8 cellular contexts compared by ENCODE assay signal in the genomic region with DNA sequence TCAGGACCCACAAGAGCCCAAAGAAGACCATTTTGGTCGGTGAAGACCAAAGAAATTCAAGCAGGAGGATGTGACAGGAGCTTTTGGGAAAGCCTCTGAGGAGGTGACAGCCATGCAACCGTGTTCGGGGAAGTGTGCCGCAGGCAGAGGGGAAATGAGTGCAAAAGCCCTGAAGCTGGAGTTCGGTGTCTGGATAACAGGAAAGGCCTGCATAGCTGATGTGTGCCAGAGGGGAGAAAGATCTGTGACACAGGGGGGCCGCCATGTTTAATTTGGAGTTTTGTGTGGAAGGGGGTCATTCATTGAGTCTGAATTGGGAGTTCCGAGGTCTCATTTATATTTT. TPM values are rescaled to one million over a fixed set of nuclear protein-coding genes. Genes with fewer than 3 reads are reported as not detected.
A peak's percentile ranks its signal among the peaks of the same experiment; 100 is the strongest.
DNase-seq lines count a peak whose midpoint lies in the region; ATAC-seq, FAIRE-seq and TF ChIP-seq lines count a peak whose summit lies in the region.

No MANE protein-coding gene starts in this region.

- H3K4me3 ChIP-seq in GM12878 (peak overlapping the region; percentile 99), stomach (peak overlapping the region; percentile 59 to 92 (median 70))

- H3K27ac ChIP-seq in KOPT-K1 (ENCODE audit: low read depth, low read length, poor library complexity, severe bottlenecking) (peak overlapping the region; percentile 92), GM12878 (ENCODE audit: control insufficient read depth, insufficient read depth) (peak overlapping the region; percentile 95), stomach (peak overlapping the region; percentile 97 to 100 (median 99))

- TF ChIP-seq POLR2A in GM12878 (IDR thresholded peaks at IDR 0.05; ENCODE audit: low read depth, low read length), result no peak
- no peak for TF ChIP-seq POLR2A in stomach (IDR thresholded peaks at IDR 0.05)
- no peak for TF ChIP-seq POLR2A in GM18505 (IDR thresholded peaks at IDR 0.05; ENCODE audit: borderline replicate concordance, extremely low read depth, insufficient read depth, insufficient read length)

- peak overlapping the region; percentile 97 for H3K9ac ChIP-seq in GM12878 (ENCODE audit: control insufficient read depth, insufficient read depth, low read length)

- DNase-seq in EH (ENCODE audit: low read depth), result peak; percentile 45
- DNase-seq in GM12878 (ENCODE audit: low read depth, low spot score), result no peak
- peak; percentile 39 for DNase-seq in kidney tubule cell (ENCODE audit: low spot score)
- DNase-seq in stomach, result no peak
- no peak for DNase-seq in NCI-H1436 (lab: John Stamatoyannopoulos, UW)

- H3K27me3 ChIP-seq in GM12878 (replicated peaks in 1 of 2; ENCODE audit: control insufficient read depth in 2 of 2, insufficient read depth in 2 of 2, low read length in 1 of 2) (no peaks in the 10 kb centered on the region), stomach (no peaks in the 10 kb centered on the region)

- SMC1A ChIA-PET in GM12878 (lab: Charles Lee; ENCODE audit: uncharacterized antibody, unreplicated experiment), result interaction anchor here (0.8 to 11.9 kb wide), 22 partner anchors 8 to 216 kb away, joined by 3 to 184 read pairs (median 5); a partner anchor contains a TSS

- WGBS in GM12878 (ENCODE audit: insufficient coverage, insufficient replicate concordance, low lambda C conversion rate, missing lambda C conversion rate), result 4% methylated on average over 7 of the region's 7 CpGs
- WGBS in stomach, 5 donors, result 3 to 5% (median 4%) methylated on average over 7 of the region's 7 CpGs

- no peak for TF ChIP-seq CTCF in GM12878 (IDR thresholded peaks at IDR 0.05 in 2 of 3, conservative IDR thresholded peaks at IDR 0.05 in 1 of 3; ENCODE audit: control insufficient read depth in 2 of 3, extremely low read depth in 1 of 3, insufficient read depth in 1 of 3, low read depth in 3 of 3, low read length in 3 of 3)
- TF ChIP-seq CTCF in stomach (IDR thresholded peaks at IDR 0.05), result no peak

- intact Hi-C loops in GM12878 (cut with micrococcal nuclease; ENCODE audit: unreplicated experiment), result loop anchor here (2.0 kb wide), 2 partner anchors 15 to 55 kb away; a partner anchor contains a TSS
- intact Hi-C loops in stomach (cut with DNase I; ENCODE audit: low total_unique reads), result loop anchor here (10.0 kb wide), 1 partner anchor 53 kb away; a partner anchor contains a TSS

- H3K9me3 ChIP-seq in KOPT-K1 (ENCODE audit: insufficient read depth, low read length, poor library complexity, severe bottlenecking), result no peaks in the 10 kb centered on the region
- no peaks in the 10 kb centered on the region for H3K9me3 ChIP-seq in GM12878 (replicated peaks; ENCODE audit: control insufficient read depth, insufficient read depth, low read length)
- no peaks in the 10 kb centered on the region for H3K9me3 ChIP-seq in stomach

- RAD21 ChIA-PET in GM12878 (lab: Charles Lee; ENCODE audit: unreplicated experiment), result interaction anchor here (1.0 to 10.7 kb wide), 22 partner anchors 14 to 266 kb away, joined by 3 to 174 read pairs (median 6); a partner anchor contains a TSS

- TF ChIP-seq RAD21 in GM12878 (IDR thresholded peaks at IDR 0.05; ENCODE audit: insufficient read depth, low read depth, low read length), result no peak

- BruUV-seq in GM12878 (replicated peaks; lab: Mats Ljungman, UMichigan), result no TSS peak

- H3K4me2 ChIP-seq in GM12878 (ENCODE audit: control insufficient read depth, insufficient read depth), result peak overlapping the region; percentile 93

- H2AFZ ChIP-seq in GM12878 (ENCODE audit: control insufficient read depth, low read depth, low read length), result peak overlapping the region; percentile 68

- POLR2A ChIA-PET in GM12878 (lab: Charles Lee), result interaction anchor here (0.6 to 12.7 kb wide), 18 partner anchors 12 to 217 kb away, joined by 3 to 410 read pairs (median 6); a partner anchor contains a TSS

- no peak for FAIRE-seq in GM12878 (lab: Jason Lieb, UNC)

- no peaks in the 10 kb centered on the region for H4K20me1 ChIP-seq in GM12878 (ENCODE audit: control insufficient read depth, insufficient read depth)

- H3K36me3 ChIP-seq in KOPT-K1 (ENCODE audit: insufficient read depth, low read length), result peaks cover 25% of the 10 kb centered on the region
- no peaks in the 10 kb centered on the region; a peak in 1 of 4 replicates for H3K36me3 ChIP-seq in GM12878 (ENCODE audit: control insufficient read depth in 2 of 2, insufficient read depth in 2 of 2, low read length in 1 of 2)
- peaks cover 0 to 8% (median 4%) of the 10 kb centered on the region in 4 donors for H3K36me3 ChIP-seq in stomach

- in situ Hi-C loops in GM12878 (cut with MboI), result no loop called here

- TF ChIP-seq EP300 in GM12878 (IDR thresholded peaks at IDR 0.05; ENCODE audit: borderline replicate concordance in 1 of 2, control insufficient read depth in 1 of 2, low read depth in 2 of 2, low read length in 2 of 2) (no peak), stomach (IDR thresholded peaks at IDR 0.05) (no peak)

- CTCF ChIA-PET in GM12878 (lab: Yijun Ruan, JAX), result interaction anchor here (0.5 to 7.9 kb wide), 26 partner anchors 12 to 402 kb away, joined by 3 to 62 read pairs (median 4); a partner anchor contains a TSS

- H3K4me1 ChIP-seq in GM12878 (ENCODE audit: control insufficient read depth, insufficient read depth, low read length), result peaks cover 25% of the 10 kb centered on the region
- peaks cover 45 to 64% (median 57%) of the 10 kb centered on the region in 4 donors for H3K4me1 ChIP-seq in stomach

- H3K79me2 ChIP-seq in GM12878 (ENCODE audit: control insufficient read depth, insufficient read depth, low read length), result peaks cover 72% of the 10 kb centered on the region

- ATAC-seq in GM12878 (peak; percentile 3), GM18505 (IDR thresholded peaks at IDR 0.05; ENCODE audit: unreplicated experiment) (no peak), HG02571 (IDR thresholded peaks at IDR 0.05; ENCODE audit: unreplicated experiment) (no peak)

TF ChIP-seq in GM12878, 131 proteins besides CTCF, POLR2A, EP300 and RAD21 (continues in another document):
- no peak for TF ChIP-seq IRF4 (IDR thresholded peaks at IDR 0.05; ENCODE audit: low read depth, low read length)

RNA-seq across cellular contexts. Expression of a gene that starts 0.9 kb away (rescaled TPM):
- total RNA-seq in GM12878 (2013; cell fraction: nucleolus; rRNA removed), result 438 and 443 TPM in 2 replicates
- total RNA-seq in GM12878 (2014; rRNA removed), result 53.8 and 61.9 TPM in 2 replicates
- total RNA-seq in GM12878 (2014; rRNA removed; fragmentation: Illumina TruSeq; extraction: Trizol), result 63.2 and 68.6 TPM in 2 replicates
- total RNA-seq in GM12878 (2021), result 67.0 and 67.9 TPM in 2 replicates
- polyA plus RNA-seq in GM12878 (2011; ENCODE audit: low read depth), result 58.3 TPM
- polyA plus RNA-seq in GM12878 (2011; rRNA removed), result 188 and 243 TPM in 2 replicates
- polyA plus RNA-seq in GM12878 (2011; cell fraction: cytosol; rRNA removed), result 117 and 155 TPM in 2 replicates
- polyA plus RNA-seq in GM12878 (2011; cell fraction: nucleus; rRNA removed), result 352 and 369 TPM in 2 replicates
- polyA plus RNA-seq in GM12878 (2012), result 57.6 and 76.8 TPM in 2 replicates
- 94.8 and 123 TPM in 2 replicates for polyA plus RNA-seq in GM12878 (2014; fragmentation: Illumina TruSeq; extraction: Trizol)
- 10 to 100 TPM; 46.3 to 77.8 TPM for polyA plus RNA-seq in GM12878 (2014; fragmentation: Nextera tagmentation; extraction: Ambion mirVana)
- 54.6 and 56.6 TPM in 2 replicates for polyA plus RNA-seq in GM12878 (2014; rRNA removed)
- polyA plus RNA-seq in GM12878 (2016; fragmentation: Nextera tagmentation; extraction: Ambion mirVana), result 10 to 100 TPM; 69.4 to 70.0 TPM
- 106 and 129 TPM in 2 replicates for polyA minus RNA-seq in GM12878 (2011; rRNA and poly(A)+ RNA removed)
- polyA minus RNA-seq in GM12878 (2011; cell fraction: cytosol; rRNA and poly(A)+ RNA removed), result 34.3 and 36.0 TPM in 2 replicates
- polyA minus RNA-seq in GM12878 (2011; cell fraction: nucleus; rRNA and poly(A)+ RNA removed), result 89.0 and 106 TPM in 2 replicates
- total RNA-seq in stomach, result 100 to 1,000 TPM in 1 of 5 donors, 10 to 100 TPM in 4; 49.1 to 110 (median 92.1) TPM
- 10 to 100 TPM; 16.1 to 23.3 (median 20.0) TPM for polyA plus RNA-seq in stomach

RNA-seq across cellular contexts. Expression of a gene that starts 53.4 kb away (rescaled TPM):
- total RNA-seq in GM12878 (2013; cell fraction: nucleolus; rRNA removed), result 81.4 and 82.1 TPM in 2 replicates
- total RNA-seq in GM12878 (2014; rRNA removed) (106 and 169 TPM in 2 replicates), GM12878 (2014; rRNA removed; fragmentation: Illumina TruSeq; extraction: Trizol) (298 and 321 TPM in 2 replicates), GM12878 (2021) (191 and 195 TPM in 2 replicates), stomach (100 to 1,000 TPM in 2 of 5 donors, 10 to 100 TPM in 3; 21.1 to 255 (median 87.8) TPM)
- polyA plus RNA-seq in GM12878 (2011; ENCODE audit: low read depth), result 76.3 TPM
- polyA plus RNA-seq in GM12878 (2011; rRNA removed) (182 and 374 TPM in 2 replicates), GM12878 (2014; fragmentation: Illumina TruSeq; extraction: Trizol) (535 and 601 TPM in 2 replicates), GM12878 (2014; fragmentation: Nextera tagmentation; extraction: Ambion mirVana) (100 to 1,000 TPM; 288 to 367 TPM), GM12878 (2014; rRNA removed) (139 and 173 TPM in 2 replicates), GM12878 (2016; fragmentation: Nextera tagmentation; extraction: Ambion mirVana) (100 to 1,000 TPM; 366 to 393 TPM), stomach (100 to 1,000 TPM in 1 of 3 donors, 10 to 100 TPM in 2; 52.7 to 146 (median 65.6) TPM)
- polyA plus RNA-seq in GM12878 (2011; cell fraction: cytosol; rRNA removed), result 55.2 and 56.9 TPM in 2 replicates
- polyA plus RNA-seq in GM12878 (2011; cell fraction: nucleus; rRNA removed), result 19.0 and 29.6 TPM in 2 replicates
- polyA plus RNA-seq in GM12878 (2012), result 210 and 234 TPM in 2 replicates
- polyA minus RNA-seq in GM12878 (2011; rRNA and poly(A)+ RNA removed), result 67.2 and 96.8 TPM in 2 replicates
- 66.8 and 81.0 TPM in 2 replicates for polyA minus RNA-seq in GM12878 (2011; cell fraction: cytosol; rRNA and poly(A)+ RNA removed)
- 9.4 and 18.1 TPM in 2 replicates for polyA minus RNA-seq in GM12878 (2011; cell fraction: nucleus; rRNA and poly(A)+ RNA removed)

RNA-seq across cellular contexts. Expression of a gene that starts 55.3 kb away (rescaled TPM):
- total RNA-seq in GM12878 (2013; cell fraction: nucleolus; rRNA removed), result 97.8 and 99.6 TPM in 2 replicates
- total RNA-seq in GM12878 (2014; rRNA removed) (54.4 and 59.1 TPM in 2 replicates), GM12878 (2014; rRNA removed; fragmentation: Illumina TruSeq; extraction: Trizol) (33.3 and 43.1 TPM in 2 replicates), GM12878 (2021) (45.8 and 51.8 TPM in 2 replicates), stomach (10 to 100 TPM; 24.1 to 72.9 (median 51.1) TPM)
- polyA plus RNA-seq in GM12878 (2011; ENCODE audit: low read depth), result 38.0 TPM
- polyA plus RNA-seq in GM12878 (2011; rRNA removed) (71.0 and 86.7 TPM in 2 replicates), GM12878 (2014; fragmentation: Illumina TruSeq; extraction: Trizol) (40.7 and 49.9 TPM in 2 replicates), GM12878 (2014; fragmentation: Nextera tagmentation; extraction: Ambion mirVana) (1 to 10 TPM; 1.7 to 7.3 TPM), GM12878 (2014; rRNA removed) (57.0 and 59.9 TPM in 2 replicates), GM12878 (2016; fragmentation: Nextera tagmentation; extraction: Ambion mirVana) (10 to 100 TPM; 69.8 to 70.7 TPM), stomach (10 to 100 TPM; 27.0 to 42.9 (median 41.3) TPM)
- 96.3 and 103 TPM in 2 replicates for polyA plus RNA-seq in GM12878 (2011; cell fraction: cytosol; rRNA removed)
- 86.4 and 91.4 TPM in 2 replicates for polyA plus RNA-seq in GM12878 (2011; cell fraction: nucleus; rRNA removed)
- polyA plus RNA-seq in GM12878 (2012), result 48.2 and 55.5 TPM in 2 replicates
- 79.2 and 95.3 TPM in 2 replicates for polyA minus RNA-seq in GM12878 (2011; rRNA and poly(A)+ RNA removed)
- 28.7 and 34.5 TPM in 2 replicates for polyA minus RNA-seq in GM12878 (2011; cell fraction: cytosol; rRNA and poly(A)+ RNA removed)
- 27.4 and 50.4 TPM in 2 replicates for polyA minus RNA-seq in GM12878 (2011; cell fraction: nucleus; rRNA and poly(A)+ RNA removed)

Comparison
In these comparisons a context has a peak if more than half of its experiments do, and no peak if none do; other contexts are left out.
1. DNase-seq: peak in EH (single experiment) and kidney tubule cell (single experiment); none in GM12878 (single experiment), stomach (single experiment) and NCI-H1436 (single experiment).
2. Peak in every context shown above with its lines, with median percentiles within 50 percentile points of each other: H3K27ac ChIP-seq.